25 cellular contexts compared by ENCODE assay signal in the genomic region with DNA sequence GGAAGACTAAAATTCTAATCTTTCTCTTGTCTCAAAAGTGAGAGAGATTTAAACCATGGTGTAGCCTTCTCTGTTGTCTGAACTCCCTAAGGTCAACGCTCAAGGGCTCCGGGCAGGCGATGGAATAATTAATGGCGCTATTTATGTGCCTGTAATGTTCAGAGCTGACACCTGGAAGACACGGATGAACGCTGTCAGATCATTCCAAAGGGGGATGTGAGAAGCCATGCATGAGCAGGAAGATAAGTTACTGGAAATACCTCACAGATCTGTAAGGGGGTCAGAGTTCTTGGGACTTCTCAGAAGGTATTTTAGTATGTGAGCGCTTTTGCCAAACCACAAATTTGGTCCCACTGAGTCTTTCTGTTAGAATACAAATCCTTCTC.
DNase-seq lines count a peak whose midpoint lies in the region; ATAC-seq and TF ChIP-seq lines count a peak whose summit lies in the region.
"Had no signal": no experiment of that assay in that cellular context is flagged by ENCODE, and none has a peak within 500 bp of the region (broad histone marks: within the 10 kb centered on the region; RNA-seq: fewer than 3 reads in every experiment).

No MANE protein-coding gene starts in this region.

- 49 to 50% methylated on average over 7 of the region's 7 CpGs for WGBS in testis, 2 donors
- WGBS in tibial nerve, 2 donors, result 70 to 71% methylated on average over 7 of the region's 7 CpGs

- H3K4me1 ChIP-seq in left ventricle myocardium inferior (peaks cover 9% of the 10 kb centered on the region), testis (peaks cover 39% of the 10 kb centered on the region), tibial nerve (no peaks in the 10 kb centered on the region)
- H3K4me1 ChIP-seq: breast epithelium, lower lobe of right lung, transverse colon had no signal

- TF ChIP-seq EP300 in tibial nerve (IDR thresholded peaks at IDR 0.05), result no peak

- H3K9me3 Mint-ChIP-seq in mesothelial cell of epicardium, result peaks cover 19% of the 10 kb centered on the region

- peak overlapping the region; percentile 72 for H3K27ac Mint-ChIP-seq in mesothelial cell of epicardium
- H3K27ac Mint-ChIP-seq: activated CD4-positive, alpha-beta T cell treated with anti-CD3 and anti-CD28 coated beads, Interleukin-2, amount 10 ng/mL, durations not matched to agents 24 days and 14 days; activated naive CD4-positive, alpha-beta T cell treated with anti-CD3 and anti-CD28 coated beads, Interleukin-2, amount 50 U/mL, for 72 hours; CD4-positive, alpha-beta memory T cell; naive thymus-derived CD8-positive, alpha-beta T cell; T-cell; WTC11 had no signal

- no peaks in the 10 kb centered on the region for H3K27me3 Mint-ChIP-seq in mesothelial cell of epicardium (ENCODE audit: low read depth)
- H3K27me3 Mint-ChIP-seq: activated CD4-positive, alpha-beta T cell treated with anti-CD3 and anti-CD28 coated beads, Interleukin-2, amount 10 ng/mL, durations not matched to agents 24 days and 14 days; CD4-positive, alpha-beta memory T cell; T-cell had no signal

- intact Hi-C loops in Right ventricle myocardium superior (cut with DNase I), result no loop called here
- intact Hi-C loops in left ventricle myocardium inferior (cut with micrococcal nuclease), result no loop called here
- intact Hi-C loops in testis (cut with DNase I; ENCODE audit: low total_unique reads), result no loop called here

- no peak overlapping the region for H3K4me3 ChIP-seq in left ventricle myocardium inferior
- no peak overlapping the region for H3K4me3 ChIP-seq in testis
- no peak overlapping the region for H3K4me3 ChIP-seq in tibial nerve
- H3K4me3 ChIP-seq: breast epithelium, lower lobe of right lung, ovary, transverse colon had no signal

- H3K27ac ChIP-seq in left ventricle myocardium inferior (replicated peaks) (no peak overlapping the region), testis (peak overlapping the region; percentile 88 to 91), tibial nerve (no peak overlapping the region)
- H3K27ac ChIP-seq: breast epithelium, lower lobe of right lung, ovary, RWPE1 had no signal

- ATAC-seq in Right ventricle myocardium superior (ENCODE audit: poor library complexity) (peak; percentile 54), HG03342 (IDR thresholded peaks at IDR 0.05; ENCODE audit: unreplicated experiment) (no peak)
- ATAC-seq: activated naive CD4-positive, alpha-beta T cell treated with anti-CD3 and anti-CD28 coated beads, Interleukin-2, amount 50 U/mL, for 72 hours; lower lobe of right lung; naive thymus-derived CD8-positive, alpha-beta T cell; T-cell; WTC11 had no signal

- DNase-seq in Right ventricle myocardium superior (no peak), left ventricle myocardium inferior (no peak), glomerular visceral epithelial cell (ENCODE audit: extremely low spot score) (peak; percentile 38), mesothelial cell of epicardium (ENCODE audit: low spot score in 2 of 2, unreplicated experiment in 2 of 2) (no peak), testis (no peak), tibial nerve (ENCODE audit: low spot score in 2 of 2) (no peak), NCI-H2196 treated with DMSO at 0.1 percent for 48 hours (lab: John Stamatoyannopoulos, UW; ENCODE audit: unreplicated experiment) (no peak)
- DNase-seq: activated CD4-positive, alpha-beta T cell treated with anti-CD3 and anti-CD28 coated beads, Interleukin-2, amount 10 ng/mL, durations not matched to agents 24 days and 14 days; activated CD8-positive, alpha-beta memory T cell treated with anti-CD3 and anti-CD28 coated beads for 24 hours; activated T-cell treated with anti-CD3 and anti-CD28 coated beads for 4 hours; CD4-positive, alpha-beta memory T cell; lower lobe of right lung; naive thymus-derived CD8-positive, alpha-beta T cell; NCI-H1092; NCI-H2029; OCI-M1; ovary; stimulated activated CD4-positive, alpha-beta T cell treated with anti-CD3 and anti-CD28 coated beads, Interleukin-4, amount 100 ng/mL, for 1 hour; T-cell; transverse colon had no signal

- TF ChIP-seq CTCF in left ventricle myocardium inferior (IDR thresholded peaks at IDR 0.05; ENCODE audit: borderline replicate concordance), result no peak
- TF ChIP-seq CTCF in mesothelial cell of epicardium (IDR thresholded peaks at IDR 0.05; ENCODE audit: unreplicated experiment), result no peak
- no peak for TF ChIP-seq CTCF in testis (IDR thresholded peaks at IDR 0.05)
- TF ChIP-seq CTCF in tibial nerve (IDR thresholded peaks at IDR 0.05), result no peak

- no peak overlapping the region for H3K4me3 Mint-ChIP-seq in mesothelial cell of epicardium
- H3K4me3 Mint-ChIP-seq: activated CD4-positive, alpha-beta T cell treated with anti-CD3 and anti-CD28 coated beads, Interleukin-2, amount 10 ng/mL, durations not matched to agents 24 days and 14 days; CD4-positive, alpha-beta memory T cell; naive thymus-derived CD8-positive, alpha-beta T cell; T-cell; WTC11 had no signal

- TF ChIP-seq POLR2A in testis (IDR thresholded peaks at IDR 0.05) (no peak), tibial nerve (IDR thresholded peaks at IDR 0.05) (no peak)

- no peaks in the 10 kb centered on the region for H3K27me3 ChIP-seq in left ventricle myocardium inferior (ENCODE audit: low read depth)
- H3K27me3 ChIP-seq in testis, result no peaks in the 10 kb centered on the region
- H3K27me3 ChIP-seq in tibial nerve, result no peaks in the 10 kb centered on the region
- H3K27me3 ChIP-seq: breast epithelium, ovary, transverse colon had no signal

- H3K9me3 ChIP-seq in left ventricle myocardium inferior (replicated peaks), result peaks cover 19% of the 10 kb centered on the region
- no peaks in the 10 kb centered on the region for H3K9me3 ChIP-seq in testis
- peaks cover 0 to 6% (median 0%) of the 10 kb centered on the region in 4 donors for H3K9me3 ChIP-seq in tibial nerve
- H3K9me3 ChIP-seq: breast epithelium, lower lobe of right lung, ovary, transverse colon had no signal

- no peaks in the 10 kb centered on the region for H3K36me3 ChIP-seq in left ventricle myocardium inferior
- H3K36me3 ChIP-seq in testis (ENCODE audit: low read depth, missing control alignments), result no peaks in the 10 kb centered on the region
- H3K36me3 ChIP-seq in tibial nerve, result no peaks in the 10 kb centered on the region
- H3K36me3 ChIP-seq: breast epithelium, lower lobe of right lung, ovary, transverse colon had no signal

- peaks cover 10% of the 10 kb centered on the region for H3K36me3 Mint-ChIP-seq in mesothelial cell of epicardium

- peaks cover 25% of the 10 kb centered on the region for H3K4me1 Mint-ChIP-seq in mesothelial cell of epicardium
- H3K4me1 Mint-ChIP-seq: activated CD4-positive, alpha-beta T cell treated with anti-CD3 and anti-CD28 coated beads, Interleukin-2, amount 10 ng/mL, durations not matched to agents 24 days and 14 days; CD4-positive, alpha-beta memory T cell; T-cell; WTC11 had no signal

Comparison
In these comparisons a context has a peak if more than half of its experiments do, and no peak if none do; other contexts are left out.
1. H3K27ac ChIP-seq: peak in testis (2 of 2); none in left ventricle myocardium inferior (single experiment) and tibial nerve (0 of 4).